1 cellular context compared by ENCODE assay signal in the genomic region with DNA sequence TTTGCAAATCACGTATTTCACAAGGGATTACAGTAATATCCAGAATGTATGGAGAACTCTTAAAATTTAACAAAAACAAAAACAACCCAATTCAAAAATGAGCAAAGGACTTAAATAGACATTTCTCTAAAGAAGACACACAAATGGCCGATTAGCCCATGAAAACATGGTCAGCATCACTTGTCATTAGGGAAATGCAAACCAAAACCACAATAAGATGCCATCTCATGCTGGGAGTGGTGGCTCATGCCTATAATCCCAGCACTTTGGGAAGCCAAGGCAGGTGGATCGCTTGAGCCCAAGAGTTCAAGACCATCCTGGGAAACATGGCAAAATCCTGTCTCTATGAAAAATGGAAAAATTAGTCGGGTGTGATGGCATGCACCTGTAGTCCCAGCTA.
TF ChIP-seq lines count a peak whose summit lies in the region.

No MANE protein-coding gene starts in this region.

TF ChIP-seq in IMR-90, 13 proteins besides CTCF, POLR2A, EP300 and RAD21 (continued from another document):
- no peak for TF ChIP-seq ELK1 (IDR thresholded peaks at IDR 0.05; ENCODE audit: borderline replicate concordance, low read depth, low read length)
- TF ChIP-seq MAZ (IDR thresholded peaks at IDR 0.05; ENCODE audit: borderline replicate concordance, low read depth, low read length), result no peak
